Comparison of ENCODE assay signal across 8 cellular contexts in genomic region chr10:48506147-48506917, GRCh38.
DNase-seq lines count a peak whose midpoint lies in the region; ATAC-seq and TF ChIP-seq lines count a peak whose summit lies in the region.

No MANE protein-coding gene starts in this region.

- H3K9me3 Mint-ChIP-seq in CD14-positive monocyte = peaks cover 0 to 2% (median 0%) of the 10 kb centered on the region in 7 donors

- H3K4me2 ChIP-seq in GM23248 (ENCODE audit: unreplicated experiment) = no peak overlapping the region

- H3K27ac Mint-ChIP-seq in CD14-positive monocyte = peak overlapping the region; percentile 41 to 86 (median 69)

- H3K27me3 Mint-ChIP-seq in CD14-positive monocyte (ENCODE audit: low read depth in 3 of 3) = peaks cover 8 to 14% (median 11%) of the 10 kb centered on the region in 3 donors

- in situ Hi-C loops in GM23248 (cut with MboI) = no loop called here

- no peak overlapping the region for H3K27ac ChIP-seq in GM23248

- DNase-seq in CD14-positive monocyte (ENCODE audit: low spot score) (no peak), GM23248 (peak; percentile 30), RPMI8226 (peak; percentile 81), foreskin melanocyte (peak; percentile 25)

- H3F3A ChIP-seq in GM23248 (ENCODE audit: insufficient read depth) = peaks cover 5% of the 10 kb centered on the region; the same call in 1 of the 2 replicates

- H3K9me3 ChIP-seq in GM23248 (ENCODE audit: low read depth) = no peaks in the 10 kb centered on the region

- peaks cover 17% of the 10 kb centered on the region for H4K20me1 ChIP-seq in GM23248 (ENCODE audit: insufficient read depth)

- no peaks in the 10 kb centered on the region for H3K27me3 ChIP-seq in GM23248 (replicated peaks; ENCODE audit: insufficient read depth)

- no peak overlapping the region for H2AFZ ChIP-seq in GM23248

- ATAC-seq in HG03196 (IDR thresholded peaks at IDR 0.05; ENCODE audit: unreplicated experiment) (no peak), GM21717 (IDR thresholded peaks at IDR 0.05; ENCODE audit: unreplicated experiment) (no peak), GM18517 (IDR thresholded peaks at IDR 0.05; ENCODE audit: unreplicated experiment) (no peak), HG02571 (IDR thresholded peaks at IDR 0.05; ENCODE audit: unreplicated experiment) (no peak)

- H3K9ac ChIP-seq in GM23248 = no peak overlapping the region

- H3K36me3 Mint-ChIP-seq in CD14-positive monocyte = peaks cover 2 to 6% of the 10 kb centered on the region in 2 donors

- no peaks in the 10 kb centered on the region for H3K4me1 ChIP-seq in GM23248 (ENCODE audit: insufficient read depth)

- peaks cover 38% of the 10 kb centered on the region for H3K4me1 Mint-ChIP-seq in CD14-positive monocyte

- no peaks in the 10 kb centered on the region for H3K9me2 ChIP-seq in GM23248 (ENCODE audit: insufficient read depth)

- intact Hi-C loops in CD14-positive monocyte (cut with micrococcal nuclease) = no loop called here

- H3K4me3 ChIP-seq in GM23248 = no peak overlapping the region

- 96 to 97% methylated on average over 8 of the region's 8 CpGs for WGBS in GM23248 (ENCODE audit: low coverage in 1 of 2, low lambda C conversion rate in 2 of 2, missing lambda C conversion rate in 2 of 2), 2 experiments

- H3K36me3 ChIP-seq in GM23248 (ENCODE audit: low read depth) = no peaks in the 10 kb centered on the region

- peak; percentile 15 for TF ChIP-seq CTCF in CD14-positive monocyte (IDR thresholded peaks at IDR 0.05)

- H3K79me2 ChIP-seq in GM23248 (ENCODE audit: insufficient read depth) = peaks cover 95% of the 10 kb centered on the region

- peak overlapping the region in 1 of 2 donors; percentile 35 for H3K4me3 Mint-ChIP-seq in CD14-positive monocyte
